ENCODE assay signal across 2 cellular contexts in the genomic region with DNA sequence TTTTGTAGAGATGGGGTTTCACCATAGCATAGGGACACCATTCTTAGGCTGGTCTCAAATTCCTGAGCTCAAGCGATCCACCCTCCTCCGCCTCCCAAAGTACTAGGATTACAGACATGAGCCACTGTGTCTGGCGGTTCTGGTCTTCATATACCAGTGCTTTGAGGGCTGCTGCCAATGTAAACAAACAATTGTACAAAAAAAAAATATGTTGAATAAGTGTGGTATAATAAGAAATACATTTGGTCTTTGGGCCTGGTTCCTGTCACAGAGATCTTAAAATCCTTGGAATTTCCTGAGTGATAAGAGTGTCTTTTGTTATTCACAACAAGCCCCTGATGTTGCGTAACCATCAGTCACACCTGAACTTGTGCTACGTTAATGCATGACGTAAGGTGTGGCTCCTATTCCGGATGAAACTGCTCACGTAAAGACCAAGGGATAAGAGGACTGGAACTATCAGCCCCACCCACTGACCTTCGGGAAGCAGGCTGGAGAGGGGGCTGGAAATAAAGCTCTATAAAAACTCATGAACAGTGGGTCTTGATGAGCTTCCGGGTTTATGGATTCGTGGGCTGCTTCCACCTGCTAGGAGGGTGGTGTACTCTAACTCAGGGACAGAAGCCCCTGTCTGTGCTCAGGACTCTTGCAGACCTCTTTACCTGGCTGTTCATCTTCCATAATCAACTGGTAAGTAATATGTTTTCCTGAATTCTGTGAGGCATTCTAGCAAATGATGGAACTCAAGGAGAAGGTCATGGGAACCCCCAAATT.
TF ChIP-seq lines count a peak whose summit lies in the region.

No MANE protein-coding gene starts in this region.

TF ChIP-seq in HEK293, 187 proteins besides CTCF, POLR2A, EP300 and RAD21 (continues in another document):
- TF ChIP-seq ZNF530 (tag by site-specific recombination; IDR thresholded peaks at IDR 0.05; ENCODE audit: low read depth) = no peak
- TF ChIP-seq ZXDB (tag by site-specific recombination; IDR thresholded peaks at IDR 0.05) = peak; percentile 38; the same call in 1 of the 2 replicates
- peak; percentile 55; the same call in 1 of the 2 replicates for TF ChIP-seq ZNF366 (tag by site-specific recombination; conservative IDR thresholded peaks at IDR 0.05)
- TF ChIP-seq ZNF112 (tag by site-specific recombination; IDR thresholded peaks at IDR 0.05) = no peak
- TF ChIP-seq ZNF521 (tag by site-specific recombination; IDR thresholded peaks at IDR 0.05) = no peak
- peak; percentile 96 for TF ChIP-seq ZBTB21 (tag by site-specific recombination; IDR thresholded peaks at IDR 0.05)
- TF ChIP-seq, protein P1, sequence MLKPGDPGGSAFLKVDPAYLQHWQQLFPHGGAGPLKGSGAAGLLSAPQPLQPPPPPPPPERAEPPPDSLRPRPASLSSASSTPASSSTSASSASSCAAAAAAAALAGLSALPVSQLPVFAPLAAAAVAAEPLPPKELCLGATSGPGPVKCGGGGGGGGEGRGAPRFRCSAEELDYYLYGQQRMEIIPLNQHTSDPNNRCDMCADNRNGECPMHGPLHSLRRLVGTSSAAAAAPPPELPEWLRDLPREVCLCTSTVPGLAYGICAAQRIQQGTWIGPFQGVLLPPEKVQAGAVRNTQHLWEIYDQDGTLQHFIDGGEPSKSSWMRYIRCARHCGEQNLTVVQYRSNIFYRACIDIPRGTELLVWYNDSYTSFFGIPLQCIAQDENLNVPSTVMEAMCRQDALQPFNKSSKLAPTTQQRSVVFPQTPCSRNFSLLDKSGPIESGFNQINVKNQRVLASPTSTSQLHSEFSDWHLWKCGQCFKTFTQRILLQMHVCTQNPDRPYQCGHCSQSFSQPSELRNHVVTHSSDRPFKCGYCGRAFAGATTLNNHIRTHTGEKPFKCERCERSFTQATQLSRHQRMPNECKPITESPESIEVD (tag by site-specific recombination; IDR thresholded peaks at IDR 0.05) = no peak
- no peak for TF ChIP-seq WT1 (tag by site-specific recombination; IDR thresholded peaks at IDR 0.05)
- TF ChIP-seq ZNF701 (tag by site-specific recombination; IDR thresholded peaks at IDR 0.05) = no peak
- TF ChIP-seq TRIM28 (IDR thresholded peaks at IDR 0.05; ENCODE audit: borderline replicate concordance, low read length) = no peak
- TF ChIP-seq HOXA7 (CRISPR knock-in tag; IDR thresholded peaks at IDR 0.05; ENCODE audit: borderline replicate concordance) = no peak
- no peak for TF ChIP-seq ZNF548 (tag by site-specific recombination; IDR thresholded peaks at IDR 0.05)
- TF ChIP-seq ZNF555 (tag by site-specific recombination; conservative IDR thresholded peaks at IDR 0.05) = no peak
- TF ChIP-seq ZNF624 (tag by site-specific recombination; IDR thresholded peaks at IDR 0.05) = no peak
- TF ChIP-seq ATF2 (tag by site-specific recombination; IDR thresholded peaks at IDR 0.05; ENCODE audit: low read depth) = peak; percentile 81
- no peak for TF ChIP-seq TCF7L2 (IDR thresholded peaks at IDR 0.05; ENCODE audit: borderline replicate concordance, low read depth, low read length)
- 0 out of 2 replicates have a peak, but pooled peaks have one; percentile 4 for TF ChIP-seq ZNF10 (tag by site-specific recombination; IDR thresholded peaks at IDR 0.05)
- TF ChIP-seq YY1 (tag by site-specific recombination; IDR thresholded peaks at IDR 0.05) = no peak
- TF ChIP-seq ZNF654 (tag by site-specific recombination; IDR thresholded peaks at IDR 0.05; ENCODE audit: low read depth) = no peak
- TF ChIP-seq ZNF174 (tag by site-specific recombination; IDR thresholded peaks at IDR 0.05) = no peak
- TF ChIP-seq SP3 (tag by site-specific recombination; IDR thresholded peaks at IDR 0.05) = 0 out of 2 replicates have a peak, but pooled peaks have one; percentile 28
- no peak for TF ChIP-seq IKZF3 (tag by site-specific recombination; IDR thresholded peaks at IDR 0.05)
- peak; percentile 97 for TF ChIP-seq PRDM10 (tag by site-specific recombination; IDR thresholded peaks at IDR 0.05)
- TF ChIP-seq ZNF792 (tag by site-specific recombination; IDR thresholded peaks at IDR 0.05) = no peak
- TF ChIP-seq OSR2 (tag by site-specific recombination; IDR thresholded peaks at IDR 0.05) = no peak
- TF ChIP-seq ZEB2 (tag by site-specific recombination; IDR thresholded peaks at IDR 0.05) = 0 out of 2 replicates have a peak, but pooled peaks have one; percentile 36
- TF ChIP-seq ZNF354C (tag by site-specific recombination; IDR thresholded peaks at IDR 0.05; ENCODE audit: borderline replicate concordance, low read depth) = no peak
- no peak for TF ChIP-seq ZNF843 (tag by site-specific recombination; IDR thresholded peaks at IDR 0.05)

TF ChIP-seq in SK-N-SH, 30 proteins besides CTCF, POLR2A, EP300 and RAD21:
- TF ChIP-seq IRF3 (IDR thresholded peaks at IDR 0.05; ENCODE audit: low read depth, low read length) (no peak), TCF12 (IDR thresholded peaks at IDR 0.05) (0 out of 2 replicates have a peak, but pooled peaks have one; percentile 44)
